21 cellular contexts compared by ENCODE assay signal in the genomic region with DNA sequence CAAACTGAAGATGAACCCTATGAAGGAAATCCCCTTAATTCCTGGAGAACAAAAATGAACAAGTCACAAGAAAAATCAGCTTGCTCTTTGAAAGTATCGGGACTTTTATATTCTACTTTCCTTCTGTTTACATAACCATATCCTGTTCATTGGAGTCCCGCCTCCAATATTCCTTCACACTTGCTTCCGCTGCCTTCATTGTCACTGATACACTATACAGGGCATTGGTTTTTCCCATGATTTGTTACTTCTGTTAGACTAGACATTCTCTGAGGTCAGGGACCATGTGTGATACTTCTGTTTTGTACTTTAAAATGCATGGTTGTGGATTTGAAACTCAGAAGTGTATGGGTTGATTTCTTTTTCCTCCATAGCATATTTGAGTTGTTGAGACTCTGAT.
"Had no signal": no experiment of that assay in that cellular context is flagged by ENCODE, and none has a peak within 500 bp of the region (broad histone marks: within the 10 kb centered on the region; RNA-seq: fewer than 3 reads in every experiment).

No MANE protein-coding gene starts in this region.

- H3K9me3 Mint-ChIP-seq: activated T-helper 17 cell treated with anti-CD3 and anti-CD28 coated beads, Interleukin-2, amount 50 U/mL, for 72 hours had no signal

- H3K27ac Mint-ChIP-seq: activated CD8-positive, alpha-beta memory T cell treated with anti-CD3 and anti-CD28 coated beads, Interleukin-2, amount 10 ng/mL, durations not matched to agents 7 days and 5 days; activated T-helper 17 cell treated with anti-CD3 and anti-CD28 coated beads, Interleukin-2, amount 50 U/mL, for 72 hours had no signal

- DNase-seq: activated CD4-positive, CD25-positive, alpha-beta regulatory T cell treated with anti-CD3 and anti-CD28 coated beads, Interleukin-2, amount 50 U/mL, for 72 hours; activated CD8-positive, alpha-beta memory T cell treated with anti-CD3 and anti-CD28 coated beads, Interleukin-2, amount 10 ng/mL, durations not matched to agents 7 days and 5 days; activated gamma-delta T cell; activated T-cell treated with anti-CD3 and anti-CD28 coated beads, Interleukin-2, amount 50 U/mL, for 48 hours; amniotic stem cell; body of pancreas; central memory CD4-positive, alpha-beta T cell; IMR-90; Kasumi-1; KBM-7; NCI-H1105 treated with DMSO at 0.1 percent for 48 hours; NCI-H1436 treated with DMSO at 0.1 percent for 48 hours; NCI-H187; NCI-H2081; NCI-H446; NCI-H524; PC-3; SHP77; SW 1271 had no signal

- ATAC-seq: activated CD8-positive, alpha-beta memory T cell treated with anti-CD3 and anti-CD28 coated beads, Interleukin-2, amount 10 ng/mL, durations not matched to agents 7 days and 5 days; activated T-helper 17 cell treated with anti-CD3 and anti-CD28 coated beads, Interleukin-2, amount 50 U/mL, for 72 hours; body of pancreas; PC-3; SK-N-SH treated with all-trans-retinoic acid at 6 μM for 48 hours had no signal

- H3K4me3 Mint-ChIP-seq: activated CD8-positive, alpha-beta memory T cell treated with anti-CD3 and anti-CD28 coated beads, Interleukin-2, amount 10 ng/mL, durations not matched to agents 7 days and 5 days; activated T-helper 17 cell treated with anti-CD3 and anti-CD28 coated beads, Interleukin-2, amount 50 U/mL, for 72 hours had no signal

- H3K27me3 Mint-ChIP-seq: activated CD8-positive, alpha-beta memory T cell treated with anti-CD3 and anti-CD28 coated beads, Interleukin-2, amount 10 ng/mL, durations not matched to agents 7 days and 5 days; activated T-helper 17 cell treated with anti-CD3 and anti-CD28 coated beads, Interleukin-2, amount 50 U/mL, for 72 hours had no signal
